ENCODE assay signal across 1 cellular context in the genomic region with DNA sequence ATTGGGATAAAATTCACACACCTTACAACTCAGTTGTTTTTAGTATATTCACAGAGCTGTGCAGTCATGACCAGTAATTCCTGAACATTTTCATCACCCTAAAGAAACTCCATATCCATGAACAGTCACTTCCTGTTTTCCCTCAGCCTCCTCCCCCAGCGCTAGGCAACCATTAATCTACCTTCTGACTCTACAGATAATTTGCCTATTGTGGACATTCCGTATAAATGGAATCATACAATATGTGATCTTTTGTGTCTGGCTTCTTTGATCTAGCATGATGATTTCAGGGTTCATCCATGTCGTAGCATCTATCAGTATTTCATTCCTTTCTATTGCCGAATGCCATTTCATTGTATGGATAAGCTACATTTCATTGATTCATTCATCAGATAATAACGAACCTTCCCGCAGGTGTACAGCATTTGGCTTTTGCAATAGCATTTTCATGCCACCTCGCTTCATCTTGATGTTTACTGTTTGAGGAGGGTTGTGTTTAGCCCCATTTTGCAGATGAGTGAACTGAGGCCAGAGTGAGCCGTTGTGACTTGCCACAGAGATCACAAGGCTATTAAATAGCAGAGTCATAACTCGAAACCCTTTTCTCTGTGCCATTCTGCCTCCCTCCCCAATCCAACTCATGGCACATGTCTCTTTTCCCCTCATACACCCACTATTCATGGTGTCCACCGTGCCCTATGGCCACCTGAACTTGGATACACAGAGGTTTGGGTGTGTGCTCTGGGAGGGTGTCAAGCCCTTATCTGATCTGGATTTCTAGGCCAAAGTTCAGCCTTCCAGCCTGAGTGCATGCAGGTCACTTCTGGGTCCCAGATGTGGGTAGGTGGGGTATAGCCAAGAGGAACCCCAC.
A peak's percentile ranks its signal among the peaks of the same experiment; 100 is the strongest.
TF ChIP-seq lines count a peak whose summit lies in the region.

No MANE protein-coding gene starts in this region.

TF ChIP-seq in K562, 482 proteins besides CTCF, POLR2A, EP300 and RAD21 (continued from another document and continues in another):
- TF ChIP-seq, protein P1, sequence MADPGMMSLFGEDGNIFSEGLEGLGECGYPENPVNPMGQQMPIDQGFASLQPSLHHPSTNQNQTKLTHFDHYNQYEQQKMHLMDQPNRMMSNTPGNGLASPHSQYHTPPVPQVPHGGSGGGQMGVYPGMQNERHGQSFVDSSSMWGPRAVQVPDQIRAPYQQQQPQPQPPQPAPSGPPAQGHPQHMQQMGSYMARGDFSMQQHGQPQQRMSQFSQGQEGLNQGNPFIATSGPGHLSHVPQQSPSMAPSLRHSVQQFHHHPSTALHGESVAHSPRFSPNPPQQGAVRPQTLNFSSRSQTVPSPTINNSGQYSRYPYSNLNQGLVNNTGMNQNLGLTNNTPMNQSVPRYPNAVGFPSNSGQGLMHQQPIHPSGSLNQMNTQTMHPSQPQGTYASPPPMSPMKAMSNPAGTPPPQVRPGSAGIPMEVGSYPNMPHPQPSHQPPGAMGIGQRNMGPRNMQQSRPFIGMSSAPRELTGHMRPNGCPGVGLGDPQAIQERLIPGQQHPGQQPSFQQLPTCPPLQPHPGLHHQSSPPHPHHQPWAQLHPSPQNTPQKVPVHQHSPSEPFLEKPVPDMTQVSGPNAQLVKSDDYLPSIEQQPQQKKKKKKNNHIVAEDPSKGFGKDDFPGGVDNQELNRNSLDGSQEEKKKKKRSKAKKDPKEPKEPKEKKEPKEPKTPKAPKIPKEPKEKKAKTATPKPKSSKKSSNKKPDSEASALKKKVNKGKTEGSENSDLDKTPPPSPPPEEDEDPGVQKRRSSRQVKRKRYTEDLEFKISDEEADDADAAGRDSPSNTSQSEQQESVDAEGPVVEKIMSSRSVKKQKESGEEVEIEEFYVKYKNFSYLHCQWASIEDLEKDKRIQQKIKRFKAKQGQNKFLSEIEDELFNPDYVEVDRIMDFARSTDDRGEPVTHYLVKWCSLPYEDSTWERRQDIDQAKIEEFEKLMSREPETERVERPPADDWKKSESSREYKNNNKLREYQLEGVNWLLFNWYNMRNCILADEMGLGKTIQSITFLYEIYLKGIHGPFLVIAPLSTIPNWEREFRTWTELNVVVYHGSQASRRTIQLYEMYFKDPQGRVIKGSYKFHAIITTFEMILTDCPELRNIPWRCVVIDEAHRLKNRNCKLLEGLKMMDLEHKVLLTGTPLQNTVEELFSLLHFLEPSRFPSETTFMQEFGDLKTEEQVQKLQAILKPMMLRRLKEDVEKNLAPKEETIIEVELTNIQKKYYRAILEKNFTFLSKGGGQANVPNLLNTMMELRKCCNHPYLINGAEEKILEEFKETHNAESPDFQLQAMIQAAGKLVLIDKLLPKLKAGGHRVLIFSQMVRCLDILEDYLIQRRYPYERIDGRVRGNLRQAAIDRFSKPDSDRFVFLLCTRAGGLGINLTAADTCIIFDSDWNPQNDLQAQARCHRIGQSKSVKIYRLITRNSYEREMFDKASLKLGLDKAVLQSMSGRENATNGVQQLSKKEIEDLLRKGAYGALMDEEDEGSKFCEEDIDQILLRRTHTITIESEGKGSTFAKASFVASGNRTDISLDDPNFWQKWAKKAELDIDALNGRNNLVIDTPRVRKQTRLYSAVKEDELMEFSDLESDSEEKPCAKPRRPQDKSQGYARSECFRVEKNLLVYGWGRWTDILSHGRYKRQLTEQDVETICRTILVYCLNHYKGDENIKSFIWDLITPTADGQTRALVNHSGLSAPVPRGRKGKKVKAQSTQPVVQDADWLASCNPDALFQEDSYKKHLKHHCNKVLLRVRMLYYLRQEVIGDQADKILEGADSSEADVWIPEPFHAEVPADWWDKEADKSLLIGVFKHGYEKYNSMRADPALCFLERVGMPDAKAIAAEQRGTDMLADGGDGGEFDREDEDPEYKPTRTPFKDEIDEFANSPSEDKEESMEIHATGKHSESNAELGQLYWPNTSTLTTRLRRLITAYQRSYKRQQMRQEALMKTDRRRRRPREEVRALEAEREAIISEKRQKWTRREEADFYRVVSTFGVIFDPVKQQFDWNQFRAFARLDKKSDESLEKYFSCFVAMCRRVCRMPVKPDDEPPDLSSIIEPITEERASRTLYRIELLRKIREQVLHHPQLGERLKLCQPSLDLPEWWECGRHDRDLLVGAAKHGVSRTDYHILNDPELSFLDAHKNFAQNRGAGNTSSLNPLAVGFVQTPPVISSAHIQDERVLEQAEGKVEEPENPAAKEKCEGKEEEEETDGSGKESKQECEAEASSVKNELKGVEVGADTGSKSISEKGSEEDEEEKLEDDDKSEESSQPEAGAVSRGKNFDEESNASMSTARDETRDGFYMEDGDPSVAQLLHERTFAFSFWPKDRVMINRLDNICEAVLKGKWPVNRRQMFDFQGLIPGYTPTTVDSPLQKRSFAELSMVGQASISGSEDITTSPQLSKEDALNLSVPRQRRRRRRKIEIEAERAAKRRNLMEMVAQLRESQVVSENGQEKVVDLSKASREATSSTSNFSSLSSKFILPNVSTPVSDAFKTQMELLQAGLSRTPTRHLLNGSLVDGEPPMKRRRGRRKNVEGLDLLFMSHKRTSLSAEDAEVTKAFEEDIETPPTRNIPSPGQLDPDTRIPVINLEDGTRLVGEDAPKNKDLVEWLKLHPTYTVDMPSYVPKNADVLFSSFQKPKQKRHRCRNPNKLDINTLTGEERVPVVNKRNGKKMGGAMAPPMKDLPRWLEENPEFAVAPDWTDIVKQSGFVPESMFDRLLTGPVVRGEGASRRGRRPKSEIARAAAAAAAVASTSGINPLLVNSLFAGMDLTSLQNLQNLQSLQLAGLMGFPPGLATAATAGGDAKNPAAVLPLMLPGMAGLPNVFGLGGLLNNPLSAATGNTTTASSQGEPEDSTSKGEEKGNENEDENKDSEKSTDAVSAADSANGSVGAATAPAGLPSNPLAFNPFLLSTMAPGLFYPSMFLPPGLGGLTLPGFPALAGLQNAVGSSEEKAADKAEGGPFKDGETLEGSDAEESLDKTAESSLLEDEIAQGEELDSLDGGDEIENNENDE (IDR thresholded peaks at IDR 0.05; ENCODE audit: low read depth, low read length): no peak
- TF ChIP-seq KHSRP (IDR thresholded peaks at IDR 0.05): no peak
- TF ChIP-seq ATF7 (IDR thresholded peaks at IDR 0.05): no peak
- no peak for TF ChIP-seq ZNF77 (CRISPR knock-in tag; IDR thresholded peaks at IDR 0.05)
- TF ChIP-seq HDAC3 (IDR thresholded peaks at IDR 0.05; ENCODE audit: borderline replicate concordance, partially characterized antibody): no peak
- TF ChIP-seq NR3C1 (CRISPR knock-in tag; IDR thresholded peaks at IDR 0.05): no peak
- TF ChIP-seq SRSF9 (IDR thresholded peaks at IDR 0.05; ENCODE audit: borderline replicate concordance, low read depth, low read length): no peak
- peak; percentile 32 for TF ChIP-seq MEIS2 (IDR thresholded peaks at IDR 0.05; ENCODE audit: partially characterized antibody)
- TF ChIP-seq CEBPB (tag; IDR thresholded peaks at IDR 0.05): no peak
- no peak for TF ChIP-seq MCM5 (IDR thresholded peaks at IDR 0.05; ENCODE audit: low read depth)
- no peak for TF ChIP-seq E2F8 (IDR thresholded peaks at IDR 0.05; ENCODE audit: low read depth, partially characterized antibody)
- TF ChIP-seq CSDE1 (IDR thresholded peaks at IDR 0.05): no peak
- no peak for TF ChIP-seq NR1H2 (CRISPR knock-in tag; IDR thresholded peaks at IDR 0.05)
- TF ChIP-seq ZNF311 (CRISPR knock-in tag; IDR thresholded peaks at IDR 0.05): no peak
- TF ChIP-seq MCM7 (IDR thresholded peaks at IDR 0.05): no peak
- no peak for TF ChIP-seq FOXJ2 (tag; IDR thresholded peaks at IDR 0.05)
- TF ChIP-seq, protein P2, sequence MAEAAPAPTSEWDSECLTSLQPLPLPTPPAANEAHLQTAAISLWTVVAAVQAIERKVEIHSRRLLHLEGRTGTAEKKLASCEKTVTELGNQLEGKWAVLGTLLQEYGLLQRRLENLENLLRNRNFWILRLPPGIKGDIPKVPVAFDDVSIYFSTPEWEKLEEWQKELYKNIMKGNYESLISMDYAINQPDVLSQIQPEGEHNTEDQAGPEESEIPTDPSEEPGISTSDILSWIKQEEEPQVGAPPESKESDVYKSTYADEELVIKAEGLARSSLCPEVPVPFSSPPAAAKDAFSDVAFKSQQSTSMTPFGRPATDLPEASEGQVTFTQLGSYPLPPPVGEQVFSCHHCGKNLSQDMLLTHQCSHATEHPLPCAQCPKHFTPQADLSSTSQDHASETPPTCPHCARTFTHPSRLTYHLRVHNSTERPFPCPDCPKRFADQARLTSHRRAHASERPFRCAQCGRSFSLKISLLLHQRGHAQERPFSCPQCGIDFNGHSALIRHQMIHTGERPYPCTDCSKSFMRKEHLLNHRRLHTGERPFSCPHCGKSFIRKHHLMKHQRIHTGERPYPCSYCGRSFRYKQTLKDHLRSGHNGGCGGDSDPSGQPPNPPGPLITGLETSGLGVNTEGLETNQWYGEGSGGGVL (CRISPR knock-in tag; IDR thresholded peaks at IDR 0.05): no peak
- peak; percentile 61 to 83 for TF ChIP-seq KDM1A (IDR thresholded peaks at IDR 0.05)
- TF ChIP-seq SIRT6 (IDR thresholded peaks at IDR 0.05; ENCODE audit: low read depth, low read length): no peak
- TF ChIP-seq ERF (CRISPR knock-in tag; IDR thresholded peaks at IDR 0.05): no peak
- TF ChIP-seq, protein P3, sequence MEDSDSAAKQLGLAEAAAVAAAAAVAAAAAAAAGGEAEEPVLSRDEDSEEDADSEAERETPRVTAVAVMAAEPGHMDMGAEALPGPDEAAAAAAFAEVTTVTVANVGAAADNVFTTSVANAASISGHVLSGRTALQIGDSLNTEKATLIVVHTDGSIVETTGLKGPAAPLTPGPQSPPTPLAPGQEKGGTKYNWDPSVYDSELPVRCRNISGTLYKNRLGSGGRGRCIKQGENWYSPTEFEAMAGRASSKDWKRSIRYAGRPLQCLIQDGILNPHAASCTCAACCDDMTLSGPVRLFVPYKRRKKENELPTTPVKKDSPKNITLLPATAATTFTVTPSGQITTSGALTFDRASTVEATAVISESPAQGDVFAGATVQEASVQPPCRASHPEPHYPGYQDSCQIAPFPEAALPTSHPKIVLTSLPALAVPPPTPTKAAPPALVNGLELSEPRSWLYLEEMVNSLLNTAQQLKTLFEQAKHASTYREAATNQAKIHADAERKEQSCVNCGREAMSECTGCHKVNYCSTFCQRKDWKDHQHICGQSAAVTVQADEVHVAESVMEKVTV (CRISPR knock-in tag; IDR thresholded peaks at IDR 0.05): no peak
- no peak for TF ChIP-seq ZNF717 (CRISPR knock-in tag; IDR thresholded peaks at IDR 0.05)
- no peak for TF ChIP-seq ARID2 (IDR thresholded peaks at IDR 0.05)
- no peak for TF ChIP-seq ATF2 (CRISPR knock-in tag; IDR thresholded peaks at IDR 0.05)
- TF ChIP-seq FOS (IDR thresholded peaks at IDR 0.05; ENCODE audit: extremely low read depth, insufficient read length): no peak
- TF ChIP-seq, protein P4, sequence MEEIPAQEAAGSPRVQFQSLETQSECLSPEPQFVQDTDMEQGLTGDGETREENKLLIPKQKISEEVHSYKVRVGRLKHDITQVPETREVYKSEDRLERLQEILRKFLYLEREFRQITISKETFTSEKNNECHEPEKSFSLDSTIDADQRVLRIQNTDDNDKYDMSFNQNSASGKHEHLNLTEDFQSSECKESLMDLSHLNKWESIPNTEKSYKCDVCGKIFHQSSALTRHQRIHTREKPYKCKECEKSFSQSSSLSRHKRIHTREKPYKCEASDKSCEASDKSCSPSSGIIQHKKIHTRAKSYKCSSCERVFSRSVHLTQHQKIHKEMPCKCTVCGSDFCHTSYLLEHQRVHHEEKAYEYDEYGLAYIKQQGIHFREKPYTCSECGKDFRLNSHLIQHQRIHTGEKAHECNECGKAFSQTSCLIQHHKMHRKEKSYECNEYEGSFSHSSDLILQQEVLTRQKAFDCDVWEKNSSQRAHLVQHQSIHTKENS (CRISPR knock-in tag; IDR thresholded peaks at IDR 0.05): no peak
- TF ChIP-seq SPI1 (IDR thresholded peaks at IDR 0.05; ENCODE audit: borderline replicate concordance, low read depth, low read length): peak; percentile 92
- no peak for TF ChIP-seq ZNF165 (CRISPR knock-in tag; IDR thresholded peaks at IDR 0.05; ENCODE audit: borderline replicate concordance)
- no peak for TF ChIP-seq CREB5 (CRISPR knock-in tag; IDR thresholded peaks at IDR 0.05)
- no peak for TF ChIP-seq ZNF431 (CRISPR knock-in tag; IDR thresholded peaks at IDR 0.05)
- no peak for TF ChIP-seq BHLHE40 (IDR thresholded peaks at IDR 0.05; ENCODE audit: low read length)
- TF ChIP-seq PREB (CRISPR knock-in tag; IDR thresholded peaks at IDR 0.05): no peak
